In the genomic region with DNA sequence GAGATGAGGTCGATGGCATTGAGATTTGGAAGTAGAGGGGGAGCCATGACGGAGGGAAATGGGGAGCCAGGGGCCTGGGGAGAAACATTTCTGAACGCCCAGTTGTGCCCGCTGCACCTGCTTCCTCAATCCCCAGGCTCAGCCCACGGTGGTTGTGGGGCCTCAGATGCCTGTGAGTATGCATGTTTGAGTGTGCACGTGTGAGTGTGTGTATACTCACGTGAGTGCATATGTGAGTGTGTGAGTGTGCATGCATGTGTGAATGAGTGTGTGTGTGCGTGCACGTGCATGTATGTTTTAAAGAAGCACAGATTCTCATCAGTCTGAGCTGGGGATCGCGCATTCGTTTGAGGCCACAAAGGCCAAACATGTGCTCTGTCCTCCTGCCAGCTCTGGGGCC, we compare ENCODE assay signal across 18 cellular contexts.
"Had no signal": no experiment of that assay in that cellular context is flagged by ENCODE, and none has a peak within 500 bp of the region (broad histone marks: within the 10 kb centered on the region; RNA-seq: fewer than 3 reads in every experiment).

No MANE protein-coding gene starts in this region.

- H3K4me3 Mint-ChIP-seq: dendritic cell treated with granulocyte-macrophage colony-stimulating factor and Interleukin-4, amounts not matched to agents 40 ng/mL and 50 ng/mL, for 4 days; stimulated activated naive B cell treated with anti-CD40 and anti-IgM and Interleukin-4, amounts not matched to agents 10 μg/mL and 1 μg/mL and 100 μg/mL, for 72 hours had no signal

- H3K4me3 ChIP-seq: adrenal gland, lower lobe of right lung, sigmoid colon, spleen had no signal

- H3K36me3 Mint-ChIP-seq: activated naive CD4-positive, alpha-beta T cell treated with anti-CD3 and anti-CD28 coated beads, Interleukin-2, amount 50 U/mL, for 72 hours; stimulated activated naive B cell treated with anti-CD40 and anti-IgM and Interleukin-4, amounts not matched to agents 10 μg/mL and 1 μg/mL and 100 μg/mL, for 72 hours had no signal

- H3K9me3 ChIP-seq: adrenal gland, lower lobe of right lung, neutrophil, sigmoid colon had no signal

- H3K9me3 Mint-ChIP-seq: activated naive CD4-positive, alpha-beta T cell treated with anti-CD3 and anti-CD28 coated beads, Interleukin-2, amount 50 U/mL, for 72 hours had no signal

- H3K4me1 ChIP-seq: adrenal gland, lower lobe of right lung, parathyroid adenoma, spleen had no signal

- H3K4me1 Mint-ChIP-seq: stimulated activated naive B cell treated with anti-CD40 and anti-IgM and Interleukin-4, amounts not matched to agents 10 μg/mL and 1 μg/mL and 100 μg/mL, for 72 hours had no signal

- H3K9ac ChIP-seq: parathyroid adenoma had no signal

- H3K27me3 ChIP-seq: adrenal gland, neutrophil, sigmoid colon, spleen had no signal

- H3K79me2 ChIP-seq: parathyroid adenoma had no signal

- H3K36me3 ChIP-seq: adrenal gland, lower lobe of right lung, neutrophil, sigmoid colon, spleen, WERI-Rb-1 had no signal

- H2AFZ ChIP-seq: parathyroid adenoma had no signal

- H3K27me3 Mint-ChIP-seq: dendritic cell treated with granulocyte-macrophage colony-stimulating factor and Interleukin-4, amounts not matched to agents 40 ng/mL and 50 ng/mL, for 4 days; stimulated activated naive B cell treated with anti-CD40 and anti-IgM and Interleukin-4, amounts not matched to agents 10 μg/mL and 1 μg/mL and 100 μg/mL, for 72 hours had no signal

- H3K27ac Mint-ChIP-seq: dendritic cell treated with granulocyte-macrophage colony-stimulating factor and Interleukin-4, amounts not matched to agents 40 ng/mL and 50 ng/mL, for 4 days; stimulated activated naive B cell treated with anti-CD40 and anti-IgM and Interleukin-4, amounts not matched to agents 10 μg/mL and 1 μg/mL and 100 μg/mL, for 72 hours had no signal

- H3K27ac ChIP-seq: adrenal gland, lower lobe of right lung, neutrophil, parathyroid adenoma, spleen, WERI-Rb-1 had no signal

- ATAC-seq: activated naive CD4-positive, alpha-beta T cell treated with anti-CD3 and anti-CD28 coated beads, Interleukin-2, amount 50 U/mL, for 72 hours; left colon; lower lobe of right lung; stimulated activated naive B cell treated with anti-CD40 and anti-IgM and Interleukin-4, amounts not matched to agents 10 μg/mL and 1 μg/mL and 100 μg/mL, for 72 hours had no signal

- DNase-seq: activated CD4-positive, alpha-beta T cell treated with anti-CD3 and anti-CD28 coated beads for 1 hour; activated gamma-delta T cell treated with Interleukin-2 at 50 U/mL for 16 hours; adrenal gland; effector memory CD4-positive, alpha-beta T cell; hippocampal formation; left colon; lower lobe of right lung; midbrain; sigmoid colon; spleen; stimulated activated naive B cell treated with anti-CD40 and anti-IgM and Interleukin-4, amounts not matched to agents 10 μg/mL and 1 μg/mL and 100 μg/mL, for 72 hours; SW 1271; T-helper 2 cell; WERI-Rb-1 had no signal
